In the genomic region with DNA sequence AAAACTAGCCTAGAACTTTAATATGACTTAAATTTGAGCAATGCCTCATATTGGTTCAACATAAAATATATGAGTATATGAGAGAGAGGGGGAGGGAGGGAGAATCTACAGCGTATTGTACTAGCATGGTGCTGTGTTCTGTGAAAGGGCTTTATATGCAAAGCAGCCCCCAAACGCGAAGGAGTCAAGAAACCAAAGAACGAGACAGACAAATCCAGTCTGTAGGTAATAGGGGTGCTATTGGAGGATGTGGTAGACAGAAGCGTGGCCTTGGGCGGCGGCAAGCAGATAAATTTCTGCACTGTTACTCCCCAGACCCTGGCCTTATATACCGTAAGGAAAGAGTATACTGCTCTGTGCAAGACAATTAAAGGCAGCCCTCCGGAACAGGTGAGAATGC, we compare ENCODE assay signal across 8 cellular contexts. TPM values are rescaled to one million over a fixed set of nuclear protein-coding genes. Genes with fewer than 3 reads are reported as not detected.
DNase-seq lines count a peak whose midpoint lies in the region; ATAC-seq and TF ChIP-seq lines count a peak whose summit lies in the region.

No MANE protein-coding gene starts in this region.

- H3K4me3 ChIP-seq in GM23338 (peak overlapping the region; percentile 86), PC-3 (ENCODE audit: low read length) (peak overlapping the region; percentile 89), esophagus muscularis mucosa (peak overlapping the region; percentile 83 to 98 (median 96)), sigmoid colon (peak overlapping the region; percentile 94 to 100 (median 96))

- peak overlapping the region; percentile 79 for H3K4me3 Mint-ChIP-seq in GM23338

- no peaks in the 10 kb centered on the region for H3K9me2 ChIP-seq in GM23338 (ENCODE audit: insufficient read depth)
- no peaks in the 10 kb centered on the region for H3K9me2 ChIP-seq in PC-3 (replicated peaks; ENCODE audit: low read length)

- TF ChIP-seq EP300 in esophagus muscularis mucosa (IDR thresholded peaks at IDR 0.05), result no peak
- TF ChIP-seq EP300 in sigmoid colon (IDR thresholded peaks at IDR 0.05), result no peak

- no peak overlapping the region for H3K27ac Mint-ChIP-seq in GM23338

- H3K36me3 Mint-ChIP-seq in GM23338 (ENCODE audit: low read depth), result peaks cover 8% of the 10 kb centered on the region; the same call in 2 of the 3 replicates

- H3K4me1 Mint-ChIP-seq in GM23338, result peaks cover 26% of the 10 kb centered on the region

- H3K9ac ChIP-seq in ES-I3 (ENCODE audit: low read depth, low read length) (peak overlapping the region; percentile 99), PC-3 (ENCODE audit: low read length) (peak overlapping the region; percentile 99)

- peaks cover 30% of the 10 kb centered on the region for H3K79me2 ChIP-seq in GM23338 (replicated peaks; ENCODE audit: insufficient read depth)
- H3K79me2 ChIP-seq in PC-3 (ENCODE audit: low read length), result peaks cover 44% of the 10 kb centered on the region

- no TSS peak for BruUV-seq in PC-3 (replicated peaks; lab: Mats Ljungman, UMichigan)

- ATAC-seq in GM23338 (no peak), PC-3 (no peak)

- TF ChIP-seq POLR2A in esophagus muscularis mucosa (IDR thresholded peaks at IDR 0.05; ENCODE audit: low read depth), result no peak
- TF ChIP-seq POLR2A in sigmoid colon (IDR thresholded peaks at IDR 0.05), result no peak

- peaks cover 4% of the 10 kb centered on the region for H3K9me3 ChIP-seq in ES-I3 (ENCODE audit: control insufficient read depth, insufficient read depth, low read length)
- no peaks in the 10 kb centered on the region for H3K9me3 ChIP-seq in PC-3 (ENCODE audit: low read length)
- peaks cover 0 to 4% (median 0%) of the 10 kb centered on the region in 4 donors for H3K9me3 ChIP-seq in esophagus muscularis mucosa
- H3K9me3 ChIP-seq in sigmoid colon, result no peaks in the 10 kb centered on the region

- no peaks in the 10 kb centered on the region for H4K20me1 ChIP-seq in GM23338 (replicated peaks; ENCODE audit: insufficient read depth)
- peaks cover 21% of the 10 kb centered on the region for H4K20me1 ChIP-seq in PC-3 (ENCODE audit: low read length)

- 61% methylated on average over 9 of the region's 9 CpGs for WGBS in esophagus muscularis mucosa
- WGBS in sigmoid colon, 2 donors, result 55 to 64% methylated on average over 9 of the region's 9 CpGs

- H2AFZ ChIP-seq in GM23338, result peak overlapping the region; percentile 90; the same call in 1 of the 2 replicates
- peak overlapping the region; percentile 95 for H2AFZ ChIP-seq in PC-3 (ENCODE audit: low read length)

- H3K27me3 ChIP-seq in GM23338 (ENCODE audit: insufficient read depth), result peaks cover 12% of the 10 kb centered on the region; the same call in 1 of the 2 replicates
- no peaks in the 10 kb centered on the region for H3K27me3 ChIP-seq in PC-3 (ENCODE audit: low read length)
- H3K27me3 ChIP-seq in esophagus muscularis mucosa, result no peaks in the 10 kb centered on the region
- H3K27me3 ChIP-seq in sigmoid colon, result no peaks in the 10 kb centered on the region

- CTCF ChIA-PET in PC-3 (lab: Charles Lee), result interaction anchor here (1.1 to 1.6 kb wide), 2 partner anchors 14 to 39 kb away, joined by 3 to 6 read pairs; no protein-coding TSS in a partner anchor

- H3K27me3 Mint-ChIP-seq in GM23338 (ENCODE audit: insufficient read depth, low read depth, poor library complexity), result peaks cover 10% of the 10 kb centered on the region

- peaks cover 3% of the 10 kb centered on the region; the same call in 2 of the 3 replicates for H3K9me3 Mint-ChIP-seq in GM23338

- POLR2A ChIA-PET in PC-3 (lab: Charles Lee; ENCODE audit: unreplicated experiment), result interaction anchor here (0.6 to 1.5 kb wide), 2 partner anchors 11 to 27 kb away, joined by 3 to 9 read pairs; no protein-coding TSS in a partner anchor

- H3K36me3 ChIP-seq in ES-I3 (ENCODE audit: insufficient read depth, low read length) (peaks cover 2% of the 10 kb centered on the region; the same call in 1 of the 2 replicates), GM23338 (ENCODE audit: insufficient read depth) (no peaks in the 10 kb centered on the region), PC-3 (ENCODE audit: low read depth, low read length) (peaks cover 12% of the 10 kb centered on the region), esophagus muscularis mucosa (no peaks in the 10 kb centered on the region), sigmoid colon (no peaks in the 10 kb centered on the region)

- in situ Hi-C loops in KBM-7 (cut with MboI; ENCODE audit: low pct_unique_long_range_greater_than_20kb, low sequenced_read_pairs), result no loop called here

- H3F3A ChIP-seq in GM23338 (replicated peaks; ENCODE audit: low read depth) (0 out of 2 replicates have a peak, but pooled peaks cover 6% of the 10 kb centered on the region), PC-3 (ENCODE audit: low read length, unreplicated experiment) (peaks cover 5% of the 10 kb centered on the region)

- no peak for TF ChIP-seq CTCF in GM23338 (conservative IDR thresholded peaks at IDR 0.05; ENCODE audit: low read depth in 2 of 2)
- no peak for TF ChIP-seq CTCF in PC-3 (conservative IDR thresholded peaks at IDR 0.05; ENCODE audit: low read depth, low read length)
- TF ChIP-seq CTCF in esophagus muscularis mucosa (IDR thresholded peaks at IDR 0.05), result no peak
- no peak for TF ChIP-seq CTCF in sigmoid colon (IDR thresholded peaks at IDR 0.05)

- intact Hi-C loops in PC-3 (cut with micrococcal nuclease), result loop anchor here (1.0 to 2.0 kb wide), 2 partner anchors 29 to 39 kb away; no protein-coding TSS in a partner anchor
- intact Hi-C loops in esophagus muscularis mucosa (cut with DNase I), result loop anchor here (2.0 to 5.0 kb wide), 2 partner anchors 29 to 105 kb away; a partner anchor contains a TSS
- intact Hi-C loops in sigmoid colon (cut with DNase I), result loop anchor here (1.0 to 5.0 kb wide), 4 partner anchors 29 to 175 kb away; a partner anchor contains a TSS

- H3K4me2 ChIP-seq in GM23338 (peak overlapping the region; percentile 94), PC-3 (ENCODE audit: low read length) (peak overlapping the region; percentile 96)

- H3K27ac ChIP-seq in GM23338 (ENCODE audit: low read depth) (no peak overlapping the region), PC-3 (ENCODE audit: low read length) (peak overlapping the region; percentile 57; the same call in 1 of the 2 replicates), esophagus muscularis mucosa (replicated peaks in 1 of 4) (peak overlapping the region; percentile 95 to 99 (median 98)), sigmoid colon (peak overlapping the region; percentile 91 to 100 (median 97))

- peaks cover 22% of the 10 kb centered on the region for H3K4me1 ChIP-seq in ES-I3 (ENCODE audit: insufficient read depth, low read length)
- H3K4me1 ChIP-seq in GM23338 (ENCODE audit: insufficient read depth), result peaks cover 16% of the 10 kb centered on the region
- H3K4me1 ChIP-seq in PC-3 (ENCODE audit: insufficient read depth, low read length), result peaks cover 13% of the 10 kb centered on the region
- peaks cover 34 to 48% (median 43%) of the 10 kb centered on the region in 4 donors for H3K4me1 ChIP-seq in esophagus muscularis mucosa
- H3K4me1 ChIP-seq in sigmoid colon, result peaks cover 0 to 40% (median 23%) of the 10 kb centered on the region in 4 donors

- DNase-seq in GM23338 (ENCODE audit: low spot score) (no peak), PC-3 (no peak), esophagus muscularis mucosa (ENCODE audit: extremely low spot score) (peak; percentile 62), sigmoid colon (no peak), NOMO-1 treated with DMSO at 0.1 percent for 48 hours (lab: John Stamatoyannopoulos, UW; ENCODE audit: unreplicated experiment) (no peak), KBM-7 (no peak), iPS-NIHi7 (ENCODE audit: extremely low spot score) (no peak)

TF ChIP-seq in GM23338, 12 proteins besides CTCF, POLR2A, EP300 and RAD21 (continues in another document):
- TF ChIP-seq STAT1 (IDR thresholded peaks at IDR 0.05; ENCODE audit: unreplicated experiment) (no peak), EZH2phosphoT487 (IDR thresholded peaks at IDR 0.05; ENCODE audit: unreplicated experiment) (no peak), ZNF114 (CRISPR knock-in tag; IDR thresholded peaks at IDR 0.05) (no peak), JUNB (IDR thresholded peaks at IDR 0.05; ENCODE audit: unreplicated experiment) (no peak), ZNF331 (CRISPR knock-in tag; IDR thresholded peaks at IDR 0.05; ENCODE audit: low read depth) (no peak)
- TF ChIP-seq, protein P1, sequence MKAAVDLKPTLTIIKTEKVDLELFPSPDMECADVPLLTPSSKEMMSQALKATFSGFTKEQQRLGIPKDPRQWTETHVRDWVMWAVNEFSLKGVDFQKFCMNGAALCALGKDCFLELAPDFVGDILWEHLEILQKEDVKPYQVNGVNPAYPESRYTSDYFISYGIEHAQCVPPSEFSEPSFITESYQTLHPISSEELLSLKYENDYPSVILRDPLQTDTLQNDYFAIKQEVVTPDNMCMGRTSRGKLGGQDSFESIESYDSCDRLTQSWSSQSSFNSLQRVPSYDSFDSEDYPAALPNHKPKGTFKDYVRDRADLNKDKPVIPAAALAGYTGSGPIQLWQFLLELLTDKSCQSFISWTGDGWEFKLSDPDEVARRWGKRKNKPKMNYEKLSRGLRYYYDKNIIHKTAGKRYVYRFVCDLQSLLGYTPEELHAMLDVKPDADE (IDR thresholded peaks at IDR 0.05), result no peak

RNA-seq across cellular contexts. Expression of a gene that starts 0.8 kb away (rescaled TPM):
- total RNA-seq in GM23338 (2014; rRNA removed; shearing (Covaris generic)), result 120 and 129 TPM in 2 replicates
- polyA plus RNA-seq in GM23338 (2016; fragmentation: Nextera tagmentation; extraction: Ambion mirVana) (163 and 181 TPM in 2 replicates), sigmoid colon (100 to 1,000 TPM; 113 to 145 (median 121) TPM)
- total RNA-seq in PC-3 (2014; rRNA removed) (271 and 280 TPM in 2 replicates), esophagus muscularis mucosa (100 to 1,000 TPM; 242 to 338 (median 270) TPM), sigmoid colon (100 to 1,000 TPM; 152 to 224 (median 180) TPM)
